Comparison of ENCODE assay signal across 1 cellular context in genomic region chr3:48184299-48184698, GRCh38.
TF ChIP-seq lines count a peak whose summit lies in the region.

No MANE protein-coding gene starts in this region.

TF ChIP-seq in IMR-90, 13 proteins besides CTCF, POLR2A, EP300 and RAD21:
- TF ChIP-seq MAFK (IDR thresholded peaks at IDR 0.05; ENCODE audit: low read depth, low read length) = peak; percentile 64; the same call in 1 of the 2 replicates
- TF ChIP-seq USF2 (IDR thresholded peaks at IDR 0.05; ENCODE audit: low read depth, low read length) = no peak
